Comparison of ENCODE assay signal across 21 cellular contexts in the genomic region with DNA sequence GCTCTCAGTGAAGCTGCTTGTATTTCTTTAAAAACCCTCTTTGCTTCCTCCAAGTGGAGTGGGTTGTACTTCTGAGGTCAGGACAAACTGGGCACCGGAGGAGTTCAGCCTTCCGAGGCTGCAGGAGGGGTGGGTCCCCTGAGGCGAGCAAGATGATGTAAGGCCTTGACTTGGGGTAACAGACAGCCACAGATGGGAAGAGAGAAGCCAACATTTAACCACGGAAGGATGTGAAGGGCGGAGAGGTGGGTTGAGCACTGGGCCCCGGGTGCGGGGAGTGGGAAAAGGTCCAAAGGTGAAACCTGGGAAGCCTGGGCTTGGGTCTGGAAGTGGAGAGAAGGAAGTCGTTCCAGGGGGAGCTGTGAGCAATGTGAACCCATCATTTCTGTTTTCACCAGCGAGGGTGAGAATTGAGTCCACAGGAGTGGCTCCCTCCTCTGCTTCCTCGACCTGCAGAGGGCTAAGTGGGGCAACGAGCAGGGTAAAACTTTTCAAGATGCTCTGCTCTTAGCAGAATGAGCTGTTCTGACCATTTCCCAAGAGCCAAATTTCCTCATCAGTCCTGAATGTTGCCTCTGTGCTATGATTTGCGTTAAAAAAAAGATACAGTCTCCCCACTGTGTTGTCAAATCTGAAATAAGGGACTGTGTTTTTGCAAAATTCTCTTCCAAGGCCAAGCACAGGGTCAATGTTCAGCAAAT.
DNase-seq lines count a peak whose midpoint lies in the region; ATAC-seq and TF ChIP-seq lines count a peak whose summit lies in the region.
"Had no signal": no experiment of that assay in that cellular context is flagged by ENCODE, and none has a peak within 500 bp of the region (broad histone marks: within the 10 kb centered on the region; RNA-seq: fewer than 3 reads in every experiment).

No MANE protein-coding gene starts in this region.

- H3K36me3 ChIP-seq in uterus = no peaks in the 10 kb centered on the region
- H3K36me3 ChIP-seq: lower lobe of right lung, right atrium auricular region had no signal

- TF ChIP-seq CTCF in NB4 (IDR thresholded peaks at IDR 0.05; ENCODE audit: low read depth, low read length) = no peak
- TF ChIP-seq CTCF in uterus (IDR thresholded peaks at IDR 0.05) = no peak

- H3K4me3 ChIP-seq in NB4 (ENCODE audit: low read depth, low read length) (no peak overlapping the region), uterus (no peak overlapping the region)
- H3K4me3 ChIP-seq: hepatocyte, lower lobe of right lung, PC-9, right atrium auricular region, SK-N-MC had no signal

- ATAC-seq in stimulated activated naive CD8-positive, alpha-beta T cell treated with anti-CD3 and anti-CD28 coated beads, Interleukin-15, amount 100 ng/mL, for 72 hours = peak; percentile 48
- ATAC-seq in stimulated activated naive CD8-positive, alpha-beta T cell treated with anti-CD3 and anti-CD28 coated beads, Interleukin-15, Interleukin-2, amounts not matched to agents 100 U/mL and 50 U/mL, for 24 hours = no peak
- no peak for ATAC-seq in GM21423 (IDR thresholded peaks at IDR 0.05; ENCODE audit: unreplicated experiment)
- ATAC-seq: lower lobe of right lung had no signal

- intact Hi-C loops in uterus (cut with DNase I; ENCODE audit: low total_unique reads) = no loop called here

- no peak for TF ChIP-seq POLR2A in NB4 (IDR thresholded peaks at IDR 0.05; ENCODE audit: extremely low read depth, insufficient read length)
- TF ChIP-seq POLR2A in uterus (IDR thresholded peaks at IDR 0.05) = no peak

- H3K9me3 ChIP-seq in uterus = no peaks in the 10 kb centered on the region
- H3K9me3 ChIP-seq: lower lobe of right lung, right atrium auricular region had no signal

- no peaks in the 10 kb centered on the region for H3K27me3 ChIP-seq in uterus
- H3K27me3 ChIP-seq: hepatocyte, right atrium auricular region had no signal

- peaks cover 8% of the 10 kb centered on the region for H3K4me1 Mint-ChIP-seq in stimulated activated naive CD8-positive, alpha-beta T cell treated with anti-CD3 and anti-CD28 coated beads, Interleukin-15, amount 100 ng/mL, for 72 hours

- H3K4me1 ChIP-seq in uterus = no peaks in the 10 kb centered on the region
- H3K4me1 ChIP-seq: lower lobe of right lung, right atrium auricular region had no signal

- no peaks in the 10 kb centered on the region for H3K27me3 Mint-ChIP-seq in stimulated activated naive CD8-positive, alpha-beta T cell treated with anti-CD3 and anti-CD28 coated beads, Interleukin-15, amount 100 ng/mL, for 72 hours

- DNase-seq in stimulated activated naive CD8-positive, alpha-beta T cell treated with anti-CD3 and anti-CD28 coated beads, Interleukin-15, amount 100 ng/mL, for 72 hours = no peak
- no peak for DNase-seq in stimulated activated naive CD8-positive, alpha-beta T cell treated with anti-CD3 and anti-CD28 coated beads, Interleukin-15, Interleukin-2, amounts not matched to agents 100 U/mL and 50 U/mL, for 24 hours
- DNase-seq in NB4 (ENCODE audit: low read depth) (peak; percentile 90), fibroblast of peridontal ligament (ENCODE audit: extremely low read depth) (peak; percentile 13), NCI-H2029 treated with DMSO at 0.1 percent for 48 hours (lab: John Stamatoyannopoulos, UW) (no peak), NCI-H510A (lab: John Stamatoyannopoulos, UW) (no peak), uterus (no peak)
- DNase-seq: activated naive CD4-positive, alpha-beta T cell; activated T-cell treated with anti-CD3 and anti-CD28 coated beads, Interleukin-2, amount 50 U/mL, for 1 hour; cerebellar nuclear complex; effector CD8-positive, alpha-beta T cell; Karpas-422; lower lobe of right lung; NCI-H1436; NCI-H2171; NCI-H774; PC-9 had no signal

- no peak overlapping the region for H3K4me3 Mint-ChIP-seq in stimulated activated naive CD8-positive, alpha-beta T cell treated with anti-CD3 and anti-CD28 coated beads, Interleukin-15, amount 100 ng/mL, for 72 hours

- no peaks in the 10 kb centered on the region for H3K9me3 Mint-ChIP-seq in stimulated activated naive CD8-positive, alpha-beta T cell treated with anti-CD3 and anti-CD28 coated beads, Interleukin-15, amount 100 ng/mL, for 72 hours

- H3K27ac ChIP-seq in uterus = no peak overlapping the region
- H3K27ac ChIP-seq: hepatocyte, lower lobe of right lung, PC-9, right atrium auricular region, SK-N-MC had no signal

- H3K27ac Mint-ChIP-seq in stimulated activated naive CD8-positive, alpha-beta T cell treated with anti-CD3 and anti-CD28 coated beads, Interleukin-15, amount 100 ng/mL, for 72 hours = peak overlapping the region; percentile 22 to 37

Comparison
In these comparisons a context has a peak if more than half of its experiments do, and no peak if none do; other contexts are left out.
1. DNase-seq: peak in NB4 (single experiment) and fibroblast of peridontal ligament (single experiment); none in stimulated activated naive CD8-positive, alpha-beta T cell treated with anti-CD3 and anti-CD28 coated beads, Interleukin-15, amount 100 ng/mL, for 72 hours (0 of 2), stimulated activated naive CD8-positive, alpha-beta T cell treated with anti-CD3 and anti-CD28 coated beads, Interleukin-15, Interleukin-2, amounts not matched to agents 100 U/mL and 50 U/mL, for 24 hours (single experiment), NCI-H2029 treated with DMSO at 0.1 percent for 48 hours (single experiment), NCI-H510A (single experiment) and uterus (0 of 2).